ENCODE assay signal across 35 cellular contexts in the genomic region with DNA sequence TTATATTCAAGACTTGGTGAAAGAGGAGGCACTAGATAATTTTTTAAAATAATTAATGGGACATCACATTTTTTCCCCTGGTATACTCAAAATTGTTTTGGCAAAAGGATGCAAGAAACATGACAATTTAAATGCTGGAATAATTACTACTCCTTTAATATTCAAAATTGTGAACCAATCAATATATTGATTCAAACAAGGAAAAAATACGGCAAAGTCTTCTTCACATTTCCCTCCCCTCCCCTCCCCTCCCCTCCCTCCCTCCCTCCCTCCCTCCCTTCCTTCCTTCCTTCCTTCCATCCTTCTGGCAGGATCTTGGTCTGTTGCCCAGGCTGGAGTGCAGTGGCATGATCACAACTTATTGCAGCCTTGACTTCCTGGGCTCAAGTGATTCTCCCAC. TPM values are rescaled to one million over a fixed set of nuclear protein-coding genes. Genes with fewer than 3 reads are reported as not detected.
"Had no signal": no experiment of that assay in that cellular context is flagged by ENCODE, and none has a peak within 500 bp of the region (broad histone marks: within the 10 kb centered on the region; RNA-seq: fewer than 3 reads in every experiment).

No MANE protein-coding gene starts in this region.

- DNase-seq: activated effector memory CD4-positive, alpha-beta T cell treated with anti-CD3 and anti-CD28 coated beads, Interleukin-2, amount 50 U/mL, for 16 hours; activated effector memory CD4-positive, alpha-beta T cell treated with Interleukin-2 at 50 U/mL for 16 hours; activated gamma-delta T cell; activated gamma-delta T cell treated with Interleukin-2 at 50 U/mL for 16 hours; activated naive CD4-positive, alpha-beta T cell; activated naive CD4-positive, alpha-beta T cell treated with anti-CD3 and anti-CD28 coated beads for 36 hours; activated naive CD4-positive, alpha-beta T cell treated with anti-CD3 and anti-CD28 coated beads, Interleukin-2, amount 10 ng/mL, durations not matched to agents 7 days and 5 days; activated naive CD4-positive, alpha-beta T cell treated with anti-CD3 and anti-CD28 coated beads, Interleukin-2, amount 50 U/mL, for 16 hours; activated naive CD4-positive, alpha-beta T cell treated with Interleukin-2 at 50 U/mL for 16 hours; activated naive CD8-positive, alpha-beta T cell treated with anti-CD3 and anti-CD28 coated beads for 36 hours; activated naive CD8-positive, alpha-beta T cell treated with anti-CD3 and anti-CD28 coated beads, Interleukin-2, amount 10 ng/mL, durations not matched to agents 7 days and 5 days; activated naive CD8-positive, alpha-beta T cell treated with anti-CD3 and anti-CD28 coated beads, Interleukin-2, amount 50 U/mL, for 24 hours; activated T-cell treated with anti-CD3 and anti-CD28 coated beads, Interleukin-2, amount 50 U/mL, for 24 hours; activated T-cell treated with anti-CD3 and anti-CD28 coated beads, Interleukin-2, amount 50 U/mL, for 4 hours; activated T-cell treated with anti-CD3 and anti-CD28 coated beads, Interleukin-2, amount 50 U/mL, for 48 hours; activated T-cell treated with anti-CD3 and anti-CD28 coated beads, Interleukin-2, amount 50 U/mL, for 72 hours; adrenal gland; amniotic stem cell; amygdala; anterior cingulate cortex; aorta; body of pancreas; brain microvascular endothelial cell; caudate nucleus; central memory CD4-positive, alpha-beta T cell; cerebellar nuclear complex had no signal

- ATAC-seq: activated naive CD4-positive, alpha-beta T cell treated with anti-CD3 and anti-CD28 coated beads, Interleukin-2, amount 50 U/mL, for 72 hours; activated naive CD8-positive, alpha-beta T cell treated with anti-CD3 and anti-CD28 coated beads, Interleukin-2, amount 50 U/mL, for 24 hours; activated T-cell treated with anti-CD3 and anti-CD28 coated beads, Interleukin-2, amount 50 U/mL, for 4 hours; activated T-cell treated with anti-CD3 and anti-CD28 coated beads, Interleukin-2, amount 50 U/mL, for 72 hours; activated T-helper 17 cell treated with anti-CD3 and anti-CD28 coated beads, Interleukin-2, amount 50 U/mL, for 72 hours; body of pancreas had no signal

- H3K27ac ChIP-seq: adrenal gland, ascending aorta, body of pancreas, brain microvascular endothelial cell, breast epithelium, cardiac muscle cell had no signal

- H3K36me3 ChIP-seq: adrenal gland, ascending aorta, brain microvascular endothelial cell, breast epithelium, cardiac muscle cell had no signal

- FAIRE-seq: astrocyte, bronchial epithelial cell had no signal

- H3K27me3 ChIP-seq: ascending aorta, body of pancreas had no signal

- H3K9me3 ChIP-seq: adrenal gland, ascending aorta, body of pancreas, breast epithelium had no signal

- H3K4me3 ChIP-seq: adrenal gland, ascending aorta, body of pancreas, breast epithelium, cardiac muscle cell had no signal

RNA-seq across cellular contexts. Expression of gene SLC35F1, which starts 4.1 kb away (rescaled TPM):
- total RNA-seq: activated naive CD4-positive, alpha-beta T cell treated with anti-CD3 and anti-CD28 coated beads, Interleukin-2, amount 50 U/mL, for 72 hours; activated naive CD8-positive, alpha-beta T cell treated with anti-CD3 and anti-CD28 coated beads, Interleukin-2, amount 10 ng/mL, durations not matched to agents 7 days and 5 days; activated T-helper 1 cell treated with anti-CD3 and anti-CD28 coated beads, Interleukin-12 subunit alpha, Interleukin-12 subunit beta, Interleukin-2, Interleukin-4 antibody, amounts not matched to agents 30 ng/mL and 10 ng/mL and 1 ng/mL, durations not matched to agents 14 hours and 24 hours and 36 hours; ascending aorta; bronchial epithelial cell; chondrocyte had no signal
